9 cellular contexts compared by ENCODE assay signal in genomic region chr11:83241291-83241946, GRCh38. TPM values are rescaled to one million over a fixed set of nuclear protein-coding genes. Genes with fewer than 3 reads are reported as not detected.
DNase-seq lines count a peak whose midpoint lies in the region; ATAC-seq, FAIRE-seq and TF ChIP-seq lines count a peak whose summit lies in the region.
"Had no signal": no experiment of that assay in that cellular context is flagged by ENCODE, and none has a peak within 500 bp of the region (broad histone marks: within the 10 kb centered on the region; RNA-seq: fewer than 3 reads in every experiment).

No MANE protein-coding gene starts in this region.

- intact Hi-C loops in tibial artery (cut with DNase I; ENCODE audit: low total_unique reads): loop anchor here (10.0 kb wide), 1 partner anchor 527 kb away; no protein-coding TSS in a partner anchor

- H3K9me1 ChIP-seq in keratinocyte (ENCODE audit: control insufficient read depth, extremely low read depth, insufficient read depth, low read length): no peaks in the 10 kb centered on the region

- in situ Hi-C loops in astrocyte of the spinal cord (cut with HindIII; ENCODE audit: low sequenced_read_pairs): no loop called here

- H3K4me1 ChIP-seq in keratinocyte (ENCODE audit: control insufficient read depth, extremely low read depth, insufficient read depth, low read length) (no peaks in the 10 kb centered on the region), tibial artery (no peaks in the 10 kb centered on the region)

- H3K27me3 ChIP-seq in keratinocyte (ENCODE audit: control insufficient read depth, extremely low read depth, insufficient read depth, low read length) (no peaks in the 10 kb centered on the region), tibial artery (no peaks in the 10 kb centered on the region)

- POLR2A ChIA-PET in AG04449 (lab: Yijun Ruan, JAX): interaction anchor here (0.5 kb wide), 1 partner anchor 37 kb away, joined by 3 read pairs; no protein-coding TSS in a partner anchor

- H3K79me2 ChIP-seq in keratinocyte (ENCODE audit: control insufficient read depth, insufficient read depth, low read length): no peaks in the 10 kb centered on the region

- no peaks in the 10 kb centered on the region for H3K36me3 ChIP-seq in keratinocyte (ENCODE audit: control insufficient read depth in 2 of 2, extremely low read depth in 1 of 2, insufficient read depth in 2 of 2, low read length in 2 of 2)
- H3K36me3 ChIP-seq in tibial artery: no peaks in the 10 kb centered on the region

- no peak overlapping the region for H3K9ac ChIP-seq in keratinocyte (ENCODE audit: control insufficient read depth, extremely low read depth, insufficient read depth, low read length)

- dilution Hi-C loops in keratinocyte (cut with MboI; ENCODE audit: extremely low pct_ligation_motif_present, low sequenced_read_pairs): no loop called here

- CTCF ChIA-PET in AG04449 (lab: Yijun Ruan, JAX): interaction anchor here (1.0 to 4.4 kb wide), 7 partner anchors 9 to 581 kb away, joined by 3 to 33 read pairs (median 5); no protein-coding TSS in a partner anchor

- H2AFZ ChIP-seq in keratinocyte (ENCODE audit: control insufficient read depth, low read length): no peak overlapping the region

- no peak overlapping the region for H3K4me3 ChIP-seq in AG04449 (ENCODE audit: low read depth, low read length)
- H3K4me3 ChIP-seq in astrocyte of the spinal cord (ENCODE audit: low read depth, low read length): no peak overlapping the region
- no peak overlapping the region for H3K4me3 ChIP-seq in keratinocyte (ENCODE audit: control insufficient read depth in 2 of 3, extremely low read depth in 1 of 3, insufficient read depth in 2 of 3, low read depth in 1 of 3, low read length in 3 of 3)
- H3K4me3 ChIP-seq in tibial artery: no peak overlapping the region

- peak; percentile 85 for ATAC-seq in HG02884 (IDR thresholded peaks at IDR 0.05; ENCODE audit: unreplicated experiment)

- no peaks in the 10 kb centered on the region for H3K9me3 ChIP-seq in keratinocyte (ENCODE audit: control insufficient read depth, low read depth, low read length)
- no peaks in the 10 kb centered on the region for H3K9me3 ChIP-seq in tibial artery

- H3K27ac ChIP-seq in keratinocyte (ENCODE audit: control insufficient read depth, insufficient read depth, low read length) (no peak overlapping the region), tibial artery (no peak overlapping the region)

- peak; percentile 87 for FAIRE-seq in keratinocyte (lab: Jason Lieb, UNC)

- TF ChIP-seq CTCF in AG04449 (IDR thresholded peaks at IDR 0.05; ENCODE audit: insufficient read depth, low read length, missing control alignments) (peak; percentile 61), astrocyte of the spinal cord (IDR thresholded peaks at IDR 0.05; ENCODE audit: low read depth, low read length) (peak; percentile 67), keratinocyte (optimal IDR thresholded peaks at IDR 0.05 in 1 of 3, IDR thresholded peaks at IDR 0.05 in 1 of 3, conservative IDR thresholded peaks at IDR 0.05 in 1 of 3; ENCODE audit: extremely low read depth in 1 of 3, insufficient read depth in 2 of 3, low read length in 3 of 3) (peak; percentile 65 to 85 (median 69)), tibial artery (IDR thresholded peaks at IDR 0.05) (peak; percentile 39 to 48)

- no peaks in the 10 kb centered on the region for H4K20me1 ChIP-seq in keratinocyte (ENCODE audit: control insufficient read depth, extremely low read depth, insufficient read depth, low read length)

- no peak overlapping the region for H3K4me2 ChIP-seq in keratinocyte (ENCODE audit: control insufficient read depth, extremely low read depth, insufficient read depth, low read depth, low read length)

- no peak for DNase-seq in AG04449 (ENCODE audit: low read depth, low spot score)
- DNase-seq in GM04504 (ENCODE audit: low read depth): peak; percentile 42
- DNase-seq in NCI-H510A (lab: John Stamatoyannopoulos, UW): peak; percentile 18
- peak; percentile 72 for DNase-seq in astrocyte of the spinal cord (ENCODE audit: low read depth, low spot score)
- DNase-seq in keratinocyte (ENCODE audit: low read depth, low spot score): peak; percentile 23
- peak in 1 of 2 donors; percentile 45 for DNase-seq in tibial artery
- no peak for DNase-seq in HuH-7 (ENCODE audit: low spot score)
- DNase-seq: natural killer cell had no signal

RNA-seq across cellular contexts. Expression of gene CCDC90B, which starts 44.7 kb away (rescaled TPM):
- 28.5 to 46.9 TPM (median 31.3 TPM) in 3 replicates for polyA plus RNA-seq in keratinocyte
- polyA plus RNA-seq in keratinocyte (2011; ENCODE audit: low read depth): 138 TPM
- polyA plus RNA-seq in keratinocyte (2011; cell fraction: cytosol; rRNA removed): 26.9 and 39.4 TPM in 2 replicates
- polyA plus RNA-seq in keratinocyte (2011; cell fraction: nucleus; rRNA removed): 14.0 and 21.5 TPM in 2 replicates
- polyA plus RNA-seq in keratinocyte (2012; ENCODE audit: low replicate concordance): 24.9 and 36.0 TPM in 2 replicates
- polyA minus RNA-seq in keratinocyte: 7.1 to 23.1 TPM (median 18.7 TPM) in 3 replicates
- 51.2 TPM for polyA minus RNA-seq in keratinocyte (2011; cell fraction: cytosol; rRNA and poly(A)+ RNA removed)
- polyA minus RNA-seq in keratinocyte (2011; cell fraction: nucleus; rRNA and poly(A)+ RNA removed): 14.7 and 20.2 TPM in 2 replicates

RNA-seq across cellular contexts. Expression of gene ANKRD42, which starts 47.9 kb away (rescaled TPM):
- polyA plus RNA-seq in keratinocyte: 5.0 to 11.0 TPM (median 8.4 TPM) in 3 replicates
- 9.7 TPM for polyA plus RNA-seq in keratinocyte (2011; ENCODE audit: low read depth)
- polyA plus RNA-seq in keratinocyte (2011; cell fraction: cytosol; rRNA removed): 5.2 and 7.7 TPM in 2 replicates
- polyA plus RNA-seq in keratinocyte (2011; cell fraction: nucleus; rRNA removed): 9.2 and 12.7 TPM in 2 replicates
- polyA plus RNA-seq in keratinocyte (2012; ENCODE audit: low replicate concordance): 5.8 and 7.9 TPM in 2 replicates
- 1.9 to 4.9 TPM (median 3.5 TPM) in 3 replicates for polyA minus RNA-seq in keratinocyte
- 5.9 TPM for polyA minus RNA-seq in keratinocyte (2011; cell fraction: cytosol; rRNA and poly(A)+ RNA removed)
- polyA minus RNA-seq in keratinocyte (2011; cell fraction: nucleus; rRNA and poly(A)+ RNA removed): 5.1 and 10.7 TPM in 2 replicates

Comparison
In these comparisons a context has a peak if more than half of its experiments do, and no peak if none do; other contexts are left out.
1. DNase-seq: peak in GM04504 (single experiment), NCI-H510A (single experiment), astrocyte of the spinal cord (single experiment) and keratinocyte (single experiment); none in AG04449 (single experiment) and HuH-7 (single experiment).
2. Peak in every context shown above with its lines, with median percentiles within 50 percentile points of each other: CTCF ChIP-seq.